ENCODE assay signal across 24 cellular contexts in genomic region chr3:155194973-155195372, GRCh38.
DNase-seq lines count a peak whose midpoint lies in the region; ATAC-seq, FAIRE-seq and TF ChIP-seq lines count a peak whose summit lies in the region.
"Had no signal": no experiment of that assay in that cellular context is flagged by ENCODE, and none has a peak within 500 bp of the region (broad histone marks: within the 10 kb centered on the region; RNA-seq: fewer than 3 reads in every experiment).

No MANE protein-coding gene starts in this region.

- TF ChIP-seq RAD21 in K562 (CRISPR knock-in tag; conservative IDR thresholded peaks at IDR 0.05 in 1 of 2, IDR thresholded peaks at IDR 0.05 in 1 of 2): no peak

- no peak overlapping the region for H3K23ac ChIP-seq in mesendoderm (ENCODE audit: low read length)

- H2BK5ac ChIP-seq in mesendoderm (ENCODE audit: low read length): no peak overlapping the region

- ATAC-seq in GM23338 (peak; percentile 59; the same call in 2 of the 3 replicates), K562 (peak; percentile 33; the same call in 1 of the 3 replicates), gastrocnemius medialis (no peak)

- H3K18ac ChIP-seq in mesendoderm (ENCODE audit: low read length): peak overlapping the region; percentile 68

- no peaks in the 10 kb centered on the region for H3K9me1 ChIP-seq in K562 (ENCODE audit: control insufficient read depth, insufficient read depth, low read length)

- H3K4me1 ChIP-seq in GM23338 (ENCODE audit: insufficient read depth) (no peaks in the 10 kb centered on the region), K562 (replicated peaks in 1 of 2; ENCODE audit: control insufficient read depth in 2 of 2, insufficient read depth in 2 of 2, low read length in 2 of 2) (peaks cover 0 to 7% of the 10 kb centered on the region in 2 experiments; a peak in 2 of 5 replicates), mesendoderm (ENCODE audit: control insufficient read depth, low read depth, low read length) (no peaks in the 10 kb centered on the region), gastrocnemius medialis (peaks cover 51 to 52% of the 10 kb centered on the region in 2 donors)
- H3K4me1 ChIP-seq: BE2C had no signal

- H3K4me2 ChIP-seq in GM23338: no peak overlapping the region
- H3K4me2 ChIP-seq in K562 (ENCODE audit: insufficient read depth, low read length): no peak overlapping the region
- H3K4me2 ChIP-seq in mesendoderm (ENCODE audit: low read length): no peak overlapping the region

- no peaks in the 10 kb centered on the region for H3K4me1 Mint-ChIP-seq in GM23338

- TF ChIP-seq CTCF in GM23338 (conservative IDR thresholded peaks at IDR 0.05; ENCODE audit: low read depth in 2 of 2): peak; percentile 53 to 62
- peak in 2 of 3 experiments; percentile 6 to 19; a peak in 2 of 6 replicates for TF ChIP-seq CTCF in K562 (IDR thresholded peaks at IDR 0.05 in 2 of 3, conservative IDR thresholded peaks at IDR 0.05 in 1 of 3; ENCODE audit: insufficient read depth in 2 of 3, low read depth in 1 of 3, low read length in 3 of 3)
- no peak for TF ChIP-seq CTCF in gastrocnemius medialis (IDR thresholded peaks at IDR 0.05 in 4 of 5, conservative IDR thresholded peaks at IDR 0.05 in 1 of 5)

- H3K4me3 ChIP-seq in GM23338 (no peak overlapping the region), K562 (no peak overlapping the region), mesendoderm (ENCODE audit: low read length) (no peak overlapping the region), gastrocnemius medialis (no peak overlapping the region)
- H3K4me3 ChIP-seq: SK-N-MC had no signal

- H2BK120ac ChIP-seq in mesendoderm (ENCODE audit: low read depth, low read length): no peak overlapping the region

- in situ Hi-C loops in K562 (cut with MboI) (no loop called here), gastrocnemius medialis (cut with MboI; ENCODE audit: low sequenced_read_pairs in 4 of 4) (loop anchor here in 1 of 4 donors (5.0 kb wide), 1 partner anchor 37 kb away; no protein-coding TSS in a partner anchor), KBM-7 (cut with MboI; ENCODE audit: low pct_unique_long_range_greater_than_20kb, low sequenced_read_pairs) (no loop called here)

- H3K36me3 ChIP-seq in GM23338 (ENCODE audit: insufficient read depth) (no peaks in the 10 kb centered on the region), K562 (ENCODE audit: control insufficient read depth, insufficient read depth, low read length) (no peaks in the 10 kb centered on the region), mesendoderm (ENCODE audit: control insufficient read depth, insufficient read depth, low read length) (no peaks in the 10 kb centered on the region), gastrocnemius medialis (no peaks in the 10 kb centered on the region)
- H3K36me3 ChIP-seq: BE2C had no signal

- intact Hi-C loops in K562 (cut with micrococcal nuclease) (no loop called here), gastrocnemius medialis (cut with DNase I; ENCODE audit: low total_unique reads) (loop anchor here (1.0 to 5.0 kb wide), 4 partner anchors 37 to 128 kb away; partner anchors contain the start of gene STRIT1)

- TF ChIP-seq EP300 in K562 (IDR thresholded peaks at IDR 0.05; ENCODE audit: low read length): no peak

- BruUV-seq in K562 (replicated peaks; lab: Mats Ljungman, UMichigan): no TSS peak

- no peak overlapping the region for H3K56ac ChIP-seq in mesendoderm (ENCODE audit: low read length)

- no peak overlapping the region for H3K4me3 Mint-ChIP-seq in GM23338

- no peaks in the 10 kb centered on the region for H3K9me3 ChIP-seq in K562 (replicated peaks; ENCODE audit: control insufficient read depth, insufficient read depth, low read depth, low read length)
- H3K9me3 ChIP-seq in gastrocnemius medialis: no peaks in the 10 kb centered on the region
- H3K9me3 ChIP-seq: BE2C had no signal

- no peak overlapping the region for H3K27ac Mint-ChIP-seq in GM23338

- H3K79me1 ChIP-seq in mesendoderm (ENCODE audit: low read length): no peaks in the 10 kb centered on the region

- H2BK15ac ChIP-seq in mesendoderm (replicated peaks; ENCODE audit: low read depth): no peak overlapping the region

- no peaks in the 10 kb centered on the region for H3K27me3 Mint-ChIP-seq in GM23338 (ENCODE audit: insufficient read depth, low read depth, poor library complexity)

- no peak overlapping the region for H2AK5ac ChIP-seq in mesendoderm (ENCODE audit: low read length)

- no peak overlapping the region for H4K8ac ChIP-seq in mesendoderm (ENCODE audit: low read depth, low read length)

- no peak for FAIRE-seq in K562 (lab: Jason Lieb, UNC)
- FAIRE-seq: GM19239, H54 had no signal

- H3K27ac ChIP-seq in GM23338 (ENCODE audit: low read depth) (no peak overlapping the region), K562 (ENCODE audit: extremely low read depth, low read depth, low read length) (no peak overlapping the region), mesendoderm (ENCODE audit: low read depth, low read length) (no peak overlapping the region), gastrocnemius medialis (peak overlapping the region; percentile 92 to 93 (median 92))
- H3K27ac ChIP-seq: SK-N-MC had no signal

- POLR2A ChIA-PET in K562 (lab: Yijun Ruan, JAX): no interaction called here

- no peak overlapping the region for H4K5ac ChIP-seq in mesendoderm (ENCODE audit: low read length)

- TF ChIP-seq POLR2A in K562 (conservative IDR thresholded peaks at IDR 0.05): no peak
- no peak for TF ChIP-seq POLR2A in gastrocnemius medialis (IDR thresholded peaks at IDR 0.05)

- 49% methylated on average over 5 of the region's 5 CpGs for WGBS in K562 (ENCODE audit: insufficient coverage, low coverage, missing lambda C conversion rate)
- WGBS in mesendoderm (ENCODE audit: extremely low coverage, insufficient coverage, low lambda C conversion rate): no CpG with 5 or more reads among the region's 5 CpGs

- CTCF ChIA-PET in K562 (lab: Yijun Ruan, JAX; ENCODE audit: low intra/inter-chr PET ratio): no interaction called here

- H3K4ac ChIP-seq in mesendoderm (ENCODE audit: low read depth, low read length): peak overlapping the region; percentile 31

- H4K20me1 ChIP-seq in GM23338 (replicated peaks; ENCODE audit: insufficient read depth) (no peaks in the 10 kb centered on the region), K562 (replicated peaks; ENCODE audit: control insufficient read depth, insufficient read depth, low read length) (no peaks in the 10 kb centered on the region)

- no peaks in the 10 kb centered on the region for H3F3A ChIP-seq in GM23338 (replicated peaks; ENCODE audit: low read depth)

- no peak overlapping the region for H3K9ac ChIP-seq in K562 (ENCODE audit: insufficient read depth in 1 of 2, low read depth in 2 of 2, low read length in 2 of 2)
- no peak overlapping the region for H3K9ac ChIP-seq in mesendoderm (ENCODE audit: low read length)

- H3K79me2 ChIP-seq in GM23338 (replicated peaks; ENCODE audit: insufficient read depth): no peaks in the 10 kb centered on the region
- H3K79me2 ChIP-seq in K562 (ENCODE audit: control insufficient read depth, insufficient read depth, low read length): no peaks in the 10 kb centered on the region
- no peaks in the 10 kb centered on the region for H3K79me2 ChIP-seq in mesendoderm (ENCODE audit: control insufficient read depth, insufficient read depth, low read length)

- no peaks in the 10 kb centered on the region for H3K9me2 ChIP-seq in GM23338 (ENCODE audit: insufficient read depth)

- peak; percentile 43 for DNase-seq in GM23338 (ENCODE audit: low spot score)
- peak in 1 of 4 experiments; percentile 7 for DNase-seq in K562 (ENCODE audit: extremely low read depth in 1 of 4, low spot score in 3 of 4)
- DNase-seq in mesendoderm: peak; percentile 21
- no peak for DNase-seq in gastrocnemius medialis
- DNase-seq in COLO829 (ENCODE audit: low spot score): no peak
- no peak for DNase-seq in MV-4-11 (lab: John Stamatoyannopoulos, UW)
- no peak for DNase-seq in KBM-7
- DNase-seq: 8988T, ACHN, BE2C, DMS153, DND-41, Kasumi-1, NCI-H1105 treated with DMSO at 0.1 percent for 48 hours, NCI-H146, NCI-H1930, NCI-H2107, NCI-H446, NCI-H524 treated with DMSO at 0.1 percent for 48 hours, RPMI8226, SHP77 had no signal

- H2AFZ ChIP-seq in GM23338 (peak overlapping the region; percentile 40; the same call in 1 of the 2 replicates), K562 (ENCODE audit: low read depth, low read length) (peak overlapping the region; percentile 68)

- H3K27me3 ChIP-seq in GM23338 (ENCODE audit: insufficient read depth) (no peaks in the 10 kb centered on the region), K562 (ENCODE audit: control insufficient read depth in 2 of 2, insufficient read depth in 2 of 2, low read length in 2 of 2) (no peaks in the 10 kb centered on the region), mesendoderm (ENCODE audit: insufficient read depth, low read length, poor library complexity) (no peaks in the 10 kb centered on the region), gastrocnemius medialis (no peaks in the 10 kb centered on the region)
- H3K27me3 ChIP-seq: BE2C had no signal

- H3K36me3 Mint-ChIP-seq in GM23338 (ENCODE audit: low read depth): no peaks in the 10 kb centered on the region

- no peaks in the 10 kb centered on the region for H3K9me3 Mint-ChIP-seq in GM23338

TF ChIP-seq in GM23338, 12 proteins besides CTCF, POLR2A, EP300 and RAD21:
- TF ChIP-seq JUNB (IDR thresholded peaks at IDR 0.05; ENCODE audit: unreplicated experiment): no peak
- no peak for TF ChIP-seq EZH2phosphoT487 (IDR thresholded peaks at IDR 0.05; ENCODE audit: unreplicated experiment)
- peak; percentile 54; the same call in 1 of the 2 replicates for TF ChIP-seq CREB1 (CRISPR knock-in tag; IDR thresholded peaks at IDR 0.05; ENCODE audit: low read depth)

TF ChIP-seq in K562, 482 proteins besides CTCF, POLR2A, EP300 and RAD21 (continues in another document):
- TF ChIP-seq BRF2 (IDR thresholded peaks at IDR 0.05; ENCODE audit: borderline replicate concordance, insufficient read depth, insufficient read length) (no peak), ZFX (CRISPR knock-in tag; IDR thresholded peaks at IDR 0.05) (no peak)

Comparison
In these comparisons a context has a peak if more than half of its experiments do, and no peak if none do; other contexts are left out.
1. ATAC-seq: peak in GM23338 (single experiment) and K562 (single experiment); none in gastrocnemius medialis (0 of 2).
2. DNase-seq: peak in GM23338 (single experiment) and mesendoderm (single experiment); none in gastrocnemius medialis (0 of 2), COLO829 (single experiment), MV-4-11 (single experiment) and KBM-7 (single experiment).
3. H3K27ac ChIP-seq: peak in gastrocnemius medialis (4 of 4); none in GM23338 (single experiment), K562 (single experiment) and mesendoderm (single experiment).
4. CTCF ChIP-seq: peak in GM23338 (2 of 2) and K562 (2 of 3); none in gastrocnemius medialis (0 of 5).